10 cellular contexts compared by ENCODE assay signal in the genomic region with DNA sequence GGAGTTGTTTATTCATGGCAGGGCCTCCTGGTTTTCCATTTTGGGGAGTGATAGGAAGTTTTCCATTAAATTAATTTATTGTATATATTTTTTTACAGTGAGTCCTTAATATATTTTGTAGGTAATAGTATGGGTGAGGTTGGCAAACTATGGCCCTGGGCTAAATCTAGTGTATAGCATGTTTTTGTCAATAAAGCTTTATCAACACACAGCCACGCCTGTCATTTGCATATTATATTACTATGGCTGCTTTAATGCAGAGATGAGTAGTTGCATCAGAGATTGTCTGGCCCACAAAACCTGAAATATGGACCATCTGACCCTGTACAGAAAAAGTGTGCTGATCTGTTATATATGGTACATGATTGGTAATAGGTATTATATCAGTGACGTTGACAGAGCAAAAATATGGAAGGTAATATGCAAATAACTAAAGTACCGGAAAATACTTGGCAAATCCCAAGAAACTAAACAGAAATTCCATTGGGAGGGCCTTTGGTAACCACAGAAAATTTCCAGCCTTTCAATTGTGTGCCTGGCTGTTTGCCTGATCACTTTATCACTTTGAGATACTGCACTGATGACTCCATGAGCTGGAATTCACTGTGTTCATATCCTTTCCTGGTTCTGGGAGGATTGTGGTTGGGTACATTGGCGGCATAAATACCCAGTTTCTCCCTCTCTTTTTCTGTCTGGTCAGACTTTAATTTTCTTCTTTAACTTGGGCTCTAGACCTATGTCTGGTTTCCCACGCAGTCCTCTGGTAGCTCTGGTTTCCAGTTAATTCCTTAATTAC.
DNase-seq lines count a peak whose midpoint lies in the region; ATAC-seq and TF ChIP-seq lines count a peak whose summit lies in the region.
"Had no signal": no experiment of that assay in that cellular context is flagged by ENCODE, and none has a peak within 500 bp of the region (broad histone marks: within the 10 kb centered on the region; RNA-seq: fewer than 3 reads in every experiment).

No MANE protein-coding gene starts in this region.

- no peaks in the 10 kb centered on the region for H3K36me3 ChIP-seq in mucosa of descending colon (ENCODE audit: low read depth)
- H3K36me3 ChIP-seq: gastroesophageal sphincter had no signal

- peak; percentile 33 for ATAC-seq in mucosa of descending colon
- no peak for ATAC-seq in activated naive CD8-positive, alpha-beta T cell treated with anti-CD3 and anti-CD28 coated beads, Interleukin-2, amount 50 U/mL, for 24 hours
- no peak for ATAC-seq in GM18517 (IDR thresholded peaks at IDR 0.05; ENCODE audit: unreplicated experiment)
- no peak for ATAC-seq in activated CD4-positive, alpha-beta T cell treated with anti-CD3 and anti-CD28 coated beads for 36 hours
- ATAC-seq: gastroesophageal sphincter had no signal

- CTCF ChIA-PET in activated CD4-positive, alpha-beta T cell treated with anti-CD3 and anti-CD28 coated beads for 36 hours (lab: Charles Lee): interaction anchor here (1.1 kb wide), 1 partner anchor 40 kb away, joined by 4 read pairs; no protein-coding TSS in a partner anchor

- peak overlapping the region; percentile 89 for H3K27ac Mint-ChIP-seq in chondrocyte (ENCODE audit: unreplicated experiment)
- H3K27ac Mint-ChIP-seq in activated naive CD8-positive, alpha-beta T cell treated with anti-CD3 and anti-CD28 coated beads, Interleukin-2, amount 50 U/mL, for 24 hours: no peak overlapping the region
- H3K27ac Mint-ChIP-seq in activated CD4-positive, alpha-beta T cell treated with anti-CD3 and anti-CD28 coated beads for 36 hours: no peak overlapping the region

- H3K4me1 Mint-ChIP-seq in chondrocyte (ENCODE audit: low read depth): peaks cover 43% of the 10 kb centered on the region
- no peaks in the 10 kb centered on the region for H3K4me1 Mint-ChIP-seq in activated naive CD8-positive, alpha-beta T cell treated with anti-CD3 and anti-CD28 coated beads, Interleukin-2, amount 50 U/mL, for 24 hours
- H3K4me1 Mint-ChIP-seq in activated CD4-positive, alpha-beta T cell treated with anti-CD3 and anti-CD28 coated beads for 36 hours: no peaks in the 10 kb centered on the region

- H3K36me3 Mint-ChIP-seq in chondrocyte (ENCODE audit: low read depth): peaks cover 1% of the 10 kb centered on the region
- H3K36me3 Mint-ChIP-seq in activated naive CD8-positive, alpha-beta T cell treated with anti-CD3 and anti-CD28 coated beads, Interleukin-2, amount 50 U/mL, for 24 hours (ENCODE audit: low read depth): no peaks in the 10 kb centered on the region
- no peaks in the 10 kb centered on the region for H3K36me3 Mint-ChIP-seq in activated CD4-positive, alpha-beta T cell treated with anti-CD3 and anti-CD28 coated beads for 36 hours (ENCODE audit: low read depth)

- intact Hi-C loops in mucosa of descending colon (cut with DNase I, micrococcal nuclease): no loop called here
- intact Hi-C loops in activated CD4-positive, alpha-beta T cell treated with anti-CD3 and anti-CD28 coated beads for 36 hours (cut with DNase I, micrococcal nuclease): no loop called here

- TF ChIP-seq CTCF in chondrocyte (IDR thresholded peaks at IDR 0.05) (no peak), mucosa of descending colon (IDR thresholded peaks at IDR 0.05) (no peak)

- peaks cover 23% of the 10 kb centered on the region for H3K9me3 Mint-ChIP-seq in chondrocyte (ENCODE audit: low read depth)
- peaks cover 4% of the 10 kb centered on the region for H3K9me3 Mint-ChIP-seq in activated naive CD8-positive, alpha-beta T cell treated with anti-CD3 and anti-CD28 coated beads, Interleukin-2, amount 50 U/mL, for 24 hours
- H3K9me3 Mint-ChIP-seq in activated CD4-positive, alpha-beta T cell treated with anti-CD3 and anti-CD28 coated beads for 36 hours (ENCODE audit: low read depth): peaks cover 8% of the 10 kb centered on the region

- POLR2A ChIA-PET in activated CD4-positive, alpha-beta T cell treated with anti-CD3 and anti-CD28 coated beads for 36 hours (lab: Charles Lee): no interaction called here

- peaks cover 33% of the 10 kb centered on the region for H3K4me1 ChIP-seq in mucosa of descending colon (ENCODE audit: low read depth)
- H3K4me1 ChIP-seq: gastroesophageal sphincter had no signal

- peak; percentile 92 for DNase-seq in AG08395 (ENCODE audit: low spot score)
- DNase-seq in LHCN-M2 (ENCODE audit: low read depth): peak; percentile 95
- no peak for DNase-seq in chondrocyte (ENCODE audit: low spot score)
- peak in 1 of 3 donors; percentile 36 for DNase-seq in mucosa of descending colon
- DNase-seq in activated naive CD8-positive, alpha-beta T cell treated with anti-CD3 and anti-CD28 coated beads, Interleukin-2, amount 50 U/mL, for 24 hours: no peak
- no peak for DNase-seq in DMS79 treated with DMSO at 0.1 percent for 48 hours (lab: John Stamatoyannopoulos, UW)
- DNase-seq in activated CD4-positive, alpha-beta T cell treated with anti-CD3 and anti-CD28 coated beads for 36 hours: no peak
- DNase-seq: stimulated activated naive CD4-positive, alpha-beta T cell had no signal

- no peaks in the 10 kb centered on the region for H3K9me3 ChIP-seq in mucosa of descending colon

- no peak overlapping the region for H3K4me3 ChIP-seq in mucosa of descending colon
- H3K4me3 ChIP-seq: gastroesophageal sphincter had no signal

- no peaks in the 10 kb centered on the region for H3K27me3 Mint-ChIP-seq in chondrocyte (ENCODE audit: low read depth)
- H3K27me3 Mint-ChIP-seq in activated naive CD8-positive, alpha-beta T cell treated with anti-CD3 and anti-CD28 coated beads, Interleukin-2, amount 50 U/mL, for 24 hours: peaks cover 4% of the 10 kb centered on the region
- H3K27me3 Mint-ChIP-seq in activated CD4-positive, alpha-beta T cell treated with anti-CD3 and anti-CD28 coated beads for 36 hours: peaks cover 4% of the 10 kb centered on the region

- H3K4me3 Mint-ChIP-seq in chondrocyte (ENCODE audit: unreplicated experiment): no peak overlapping the region
- H3K4me3 Mint-ChIP-seq in activated naive CD8-positive, alpha-beta T cell treated with anti-CD3 and anti-CD28 coated beads, Interleukin-2, amount 50 U/mL, for 24 hours: no peak overlapping the region
- H3K4me3 Mint-ChIP-seq in activated CD4-positive, alpha-beta T cell treated with anti-CD3 and anti-CD28 coated beads for 36 hours: no peak overlapping the region

Comparison
In these comparisons a context has a peak if more than half of its experiments do, and no peak if none do; other contexts are left out.
1. DNase-seq: peak in AG08395 (single experiment) and LHCN-M2 (single experiment); none in chondrocyte (single experiment), activated naive CD8-positive, alpha-beta T cell treated with anti-CD3 and anti-CD28 coated beads, Interleukin-2, amount 50 U/mL, for 24 hours (single experiment), DMS79 treated with DMSO at 0.1 percent for 48 hours (single experiment) and activated CD4-positive, alpha-beta T cell treated with anti-CD3 and anti-CD28 coated beads for 36 hours (single experiment).